In the genomic region with DNA sequence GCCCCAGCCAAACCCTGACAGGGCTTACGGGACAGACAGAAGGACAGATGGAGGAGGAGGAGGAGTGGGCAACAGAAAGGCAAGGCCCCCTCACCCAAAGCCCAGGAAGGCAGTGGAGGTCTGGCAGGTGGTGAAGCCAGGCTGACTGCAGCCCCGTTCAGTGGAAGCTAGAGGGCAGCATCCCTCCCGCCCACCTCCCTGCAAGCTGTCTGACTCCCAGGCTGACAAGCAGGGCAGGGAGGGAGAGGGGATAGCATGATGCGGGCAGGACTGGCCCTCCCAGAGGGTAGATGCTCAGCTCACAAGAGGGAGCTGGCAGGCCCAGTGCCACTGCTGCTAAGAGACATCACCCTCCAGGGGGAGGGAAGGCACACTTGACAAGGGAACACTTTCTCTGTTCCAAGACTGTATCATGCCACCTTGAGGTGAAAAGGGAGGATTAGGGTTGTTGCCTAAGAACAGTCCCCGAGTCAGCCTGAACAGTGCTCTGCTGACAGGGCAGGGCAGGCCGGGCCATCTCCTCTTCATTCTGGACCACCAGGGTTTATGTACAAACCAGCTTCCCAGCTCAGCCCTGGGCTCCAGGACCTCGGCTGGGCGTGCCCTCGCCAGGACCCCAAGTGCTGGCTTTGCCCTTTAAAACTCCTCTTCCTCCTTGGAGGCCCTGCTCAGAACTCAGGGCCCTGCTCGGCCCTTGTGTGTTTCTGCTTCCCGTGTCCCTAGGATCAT, we compare ENCODE assay signal across 8 cellular contexts.
A peak's percentile ranks its signal among the peaks of the same experiment; 100 is the strongest.
DNase-seq lines count a peak whose midpoint lies in the region; ATAC-seq and TF ChIP-seq lines count a peak whose summit lies in the region.

No MANE protein-coding gene starts in this region.

- in situ Hi-C loops in GM13977 (cut with MboI; ENCODE audit: low pct_unique_long_range_greater_than_20kb, low sequenced_read_pairs, unreplicated experiment), result no loop called here

- H3K4me1 Mint-ChIP-seq in activated CD4-positive, alpha-beta T cell treated with anti-CD3 and anti-CD28 coated beads, Interleukin-2, amount 10 ng/mL, durations not matched to agents 24 days and 14 days, result peaks cover 6% of the 10 kb centered on the region
- peaks cover 6 to 9% of the 10 kb centered on the region in 2 donors for H3K4me1 Mint-ChIP-seq in effector memory CD8-positive, alpha-beta T cell (ENCODE audit: low read depth in 2 of 2)

- peaks cover 4% of the 10 kb centered on the region; the same call in 1 of the 2 replicates for H3K9me3 ChIP-seq in AG04450 (ENCODE audit: control insufficient read depth, insufficient read depth, low read length)

- CTCF ChIA-PET in AG04450 (lab: Charles Lee), result interaction anchor here (0.6 to 2.7 kb wide), 19 partner anchors 8 to 256 kb away, joined by 3 to 21 read pairs (median 5); no protein-coding TSS in a partner anchor

- peak; percentile 11 for DNase-seq in AG04450 (ENCODE audit: low read depth, low spot score)
- DNase-seq in GM13977 (ENCODE audit: low spot score), result peak; percentile 82
- DNase-seq in NCI-H146 treated with DMSO at 0.1 percent for 48 hours (lab: John Stamatoyannopoulos, UW; ENCODE audit: unreplicated experiment), result peak; percentile 15
- DNase-seq in activated CD4-positive, alpha-beta T cell treated with anti-CD3 and anti-CD28 coated beads, Interleukin-2, amount 10 ng/mL, durations not matched to agents 24 days and 14 days, result peak; percentile 84
- peak; percentile 29 to 48 (median 41) for DNase-seq in effector memory CD8-positive, alpha-beta T cell
- DNase-seq in myocyte (ENCODE audit: low read depth), result peak; percentile 52
- peak; percentile 39 for DNase-seq in superior temporal gyrus (ENCODE audit: extremely low spot score)

- POLR2A ChIA-PET in AG04450 (lab: Yijun Ruan, JAX), result no interaction called here

- H3K27ac ChIP-seq in AG04450 (ENCODE audit: low read depth, low read length), result no peak overlapping the region

- TF ChIP-seq CTCF in AG04450 (IDR thresholded peaks at IDR 0.05; ENCODE audit: low read depth, low read length), result peak; percentile 75
- peak; percentile 89 for TF ChIP-seq CTCF in GM13977 (IDR thresholded peaks at IDR 0.05; ENCODE audit: extremely low read depth, insufficient read depth, missing control alignments)

- peaks cover 7% of the 10 kb centered on the region for H3K27me3 ChIP-seq in AG04450 (ENCODE audit: control insufficient read depth, insufficient read depth, low read length)

- no peaks in the 10 kb centered on the region for H3K36me3 Mint-ChIP-seq in activated CD4-positive, alpha-beta T cell treated with anti-CD3 and anti-CD28 coated beads, Interleukin-2, amount 10 ng/mL, durations not matched to agents 24 days and 14 days (ENCODE audit: low read depth)
- H3K36me3 Mint-ChIP-seq in effector memory CD8-positive, alpha-beta T cell (ENCODE audit: insufficient read depth), result peaks cover under 1% of the 10 kb centered on the region

- H3K4me3 ChIP-seq in AG04450 (ENCODE audit: low read depth, low read length), result no peak overlapping the region

- peak; percentile 74 for ATAC-seq in HG02678 (IDR thresholded peaks at IDR 0.05; ENCODE audit: unreplicated experiment)
- ATAC-seq in effector memory CD8-positive, alpha-beta T cell (replicated peaks), result peak; percentile 66

- no peak overlapping the region for H3K27ac Mint-ChIP-seq in activated CD4-positive, alpha-beta T cell treated with anti-CD3 and anti-CD28 coated beads, Interleukin-2, amount 10 ng/mL, durations not matched to agents 24 days and 14 days
- H3K27ac Mint-ChIP-seq in effector memory CD8-positive, alpha-beta T cell, result no peak overlapping the region

- no peaks in the 10 kb centered on the region for H3K9me3 Mint-ChIP-seq in activated CD4-positive, alpha-beta T cell treated with anti-CD3 and anti-CD28 coated beads, Interleukin-2, amount 10 ng/mL, durations not matched to agents 24 days and 14 days
- H3K9me3 Mint-ChIP-seq in effector memory CD8-positive, alpha-beta T cell, result no peaks in the 10 kb centered on the region

- H3K4me3 Mint-ChIP-seq in activated CD4-positive, alpha-beta T cell treated with anti-CD3 and anti-CD28 coated beads, Interleukin-2, amount 10 ng/mL, durations not matched to agents 24 days and 14 days, result no peak overlapping the region
- no peak overlapping the region for H3K4me3 Mint-ChIP-seq in effector memory CD8-positive, alpha-beta T cell

- intact Hi-C loops in activated CD4-positive, alpha-beta T cell treated with anti-CD3 and anti-CD28 coated beads, Interleukin-2, amount 10 ng/mL, durations not matched to agents 24 days and 14 days (cut with micrococcal nuclease), result loop anchor here (2.0 kb wide), 2 partner anchors 144 to 258 kb away; no protein-coding TSS in a partner anchor

- H3K27me3 Mint-ChIP-seq in activated CD4-positive, alpha-beta T cell treated with anti-CD3 and anti-CD28 coated beads, Interleukin-2, amount 10 ng/mL, durations not matched to agents 24 days and 14 days, result no peaks in the 10 kb centered on the region
- H3K27me3 Mint-ChIP-seq in effector memory CD8-positive, alpha-beta T cell, result no peaks in the 10 kb centered on the region

Comparison
In these comparisons a context has a peak if more than half of its experiments do, and no peak if none do; other contexts are left out.
1. DNase-seq: peak in every context shown above with its lines; median percentile 84 in activated CD4-positive, alpha-beta T cell treated with anti-CD3 and anti-CD28 coated beads, Interleukin-2, amount 10 ng/mL, durations not matched to agents 24 days and 14 days; 82 in GM13977; 52 in myocyte; 41 in effector memory CD8-positive, alpha-beta T cell; 39 in superior temporal gyrus; 15 in NCI-H146 treated with DMSO at 0.1 percent for 48 hours; 11 in AG04450.